ENCODE assay signal across 22 cellular contexts in the genomic region with DNA sequence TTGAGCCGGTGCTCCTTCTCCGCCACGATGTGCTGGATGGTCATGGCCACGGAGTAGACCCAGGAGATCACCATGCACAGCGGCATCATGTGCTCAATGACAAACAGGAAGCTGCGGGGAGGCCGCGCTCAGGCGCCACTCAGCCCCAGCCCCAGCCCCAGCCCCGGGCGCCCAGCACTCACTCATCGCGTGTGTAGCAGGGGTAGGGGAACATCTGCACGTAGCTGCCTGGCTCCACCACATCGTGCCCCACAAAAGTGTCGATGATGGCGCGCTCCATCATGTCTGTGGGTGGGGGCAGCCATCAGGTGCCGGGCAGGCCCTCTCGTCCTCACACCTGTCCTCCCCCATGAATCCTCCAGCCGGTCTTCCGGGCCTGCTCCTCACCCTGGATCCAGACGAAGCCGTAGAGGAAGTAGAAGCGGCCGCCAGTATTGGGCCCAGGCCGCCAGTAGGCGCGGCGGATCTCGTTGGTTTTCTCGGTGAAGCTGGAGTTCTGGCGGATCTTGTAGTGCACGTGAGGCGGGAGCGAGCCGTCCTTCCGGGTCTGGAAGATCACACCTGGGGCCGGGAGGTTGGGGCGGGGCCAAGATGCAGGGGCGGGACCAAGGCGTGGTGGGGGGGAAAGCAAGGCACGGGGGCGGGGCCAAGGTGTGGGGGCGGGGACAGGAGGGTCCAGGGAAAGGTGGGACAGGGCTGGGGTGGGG. TPM values are rescaled to one million over a fixed set of nuclear protein-coding genes. Genes with fewer than 3 reads are reported as not detected.
DNase-seq lines count a peak whose midpoint lies in the region; ATAC-seq, FAIRE-seq and TF ChIP-seq lines count a peak whose summit lies in the region.
"Had no signal": no experiment of that assay in that cellular context is flagged by ENCODE, and none has a peak within 500 bp of the region (broad histone marks: within the 10 kb centered on the region; RNA-seq: fewer than 3 reads in every experiment).

No MANE protein-coding gene starts in this region.

- no peak for ATAC-seq in K562
- no peak for ATAC-seq in activated CD4-positive, alpha-beta T cell treated with anti-CD3 and anti-CD28 coated beads for 36 hours
- ATAC-seq: A549, HCT116, HepG2 had no signal

- no peaks in the 10 kb centered on the region for H3K9me1 ChIP-seq in K562 (ENCODE audit: control insufficient read depth, insufficient read depth, low read length)

- TF ChIP-seq CTCF in mammary epithelial cell (conservative IDR thresholded peaks at IDR 0.05 in 1 of 2, IDR thresholded peaks at IDR 0.05 in 1 of 2; ENCODE audit: extremely low read depth in 1 of 2, insufficient read depth in 1 of 2, low read depth in 1 of 2, low read length in 2 of 2) (no peak), MCF 10A (IDR thresholded peaks at IDR 0.05; ENCODE audit: unreplicated experiment) (no peak), K562 (IDR thresholded peaks at IDR 0.05 in 2 of 3, conservative IDR thresholded peaks at IDR 0.05 in 1 of 3; ENCODE audit: insufficient read depth in 2 of 3, low read depth in 1 of 3, low read length in 3 of 3) (no peak)

- no peak for TF ChIP-seq EP300 in K562 (IDR thresholded peaks at IDR 0.05; ENCODE audit: low read length)

- H2AFZ ChIP-seq in mammary epithelial cell (ENCODE audit: low read depth, low read length): no peak overlapping the region
- H2AFZ ChIP-seq in K562 (ENCODE audit: low read depth, low read length): no peak overlapping the region

- intact Hi-C loops in mammary epithelial cell (cut with micrococcal nuclease) (no loop called here), MCF 10A (cut with micrococcal nuclease) (no loop called here), K562 (cut with micrococcal nuclease) (no loop called here)
- intact Hi-C loops in activated CD4-positive, alpha-beta T cell treated with anti-CD3 and anti-CD28 coated beads for 36 hours (cut with DNase I, micrococcal nuclease): no loop called here

- in situ Hi-C loops in mammary epithelial cell (cut with MboI; ENCODE audit: low sequenced_read_pairs in 2 of 2) (no loop called here), K562 (cut with MboI) (no loop called here)

- H3K4me2 ChIP-seq in mammary epithelial cell (ENCODE audit: insufficient read depth, low read depth, low read length) (no peak overlapping the region), K562 (ENCODE audit: insufficient read depth, low read length) (no peak overlapping the region)
- H3K4me2 ChIP-seq: A549 had no signal

- H3K9me3 ChIP-seq in mammary epithelial cell (replicated peaks; ENCODE audit: insufficient read depth, low read length) (peaks cover 5% of the 10 kb centered on the region), K562 (replicated peaks; ENCODE audit: control insufficient read depth, insufficient read depth, low read depth, low read length) (no peaks in the 10 kb centered on the region)
- H3K9me3 ChIP-seq: A549, Caco-2 had no signal

- H3K4me3 Mint-ChIP-seq in MCF 10A (ENCODE audit: unreplicated experiment): no peak overlapping the region
- no peak overlapping the region for H3K4me3 Mint-ChIP-seq in activated CD4-positive, alpha-beta T cell treated with anti-CD3 and anti-CD28 coated beads for 36 hours
- H3K4me3 Mint-ChIP-seq: CD4-positive, alpha-beta T cell; IgD-negative memory B cell had no signal

- DNase-seq in mammary epithelial cell (no peak), MCF 10A (ENCODE audit: unreplicated experiment) (no peak), K562 (ENCODE audit: extremely low read depth in 1 of 4, low spot score in 3 of 4) (peak in 2 of 4 experiments; percentile 32 to 47), iPS-NIHi11 (ENCODE audit: low spot score) (peak; percentile 48), KG1 (lab: John Stamatoyannopoulos, UW) (no peak), kidney glomerular epithelial cell (lab: John Stamatoyannopoulos, UW) (no peak)
- DNase-seq in activated CD4-positive, alpha-beta T cell treated with anti-CD3 and anti-CD28 coated beads for 36 hours: no peak
- DNase-seq: AML-193; Caco-2; CD4-positive, alpha-beta T cell had no signal

- H3K27me3 Mint-ChIP-seq in MCF 10A (ENCODE audit: insufficient read depth, unreplicated experiment): no peaks in the 10 kb centered on the region
- H3K27me3 Mint-ChIP-seq in activated CD4-positive, alpha-beta T cell treated with anti-CD3 and anti-CD28 coated beads for 36 hours: no peaks in the 10 kb centered on the region
- H3K27me3 Mint-ChIP-seq: CD4-positive, alpha-beta T cell; IgD-negative memory B cell had no signal

- H4K20me1 ChIP-seq in mammary epithelial cell (ENCODE audit: insufficient read depth, low read length) (no peaks in the 10 kb centered on the region), K562 (replicated peaks; ENCODE audit: control insufficient read depth, insufficient read depth, low read length) (0 out of 2 replicates have a peak, but pooled peaks cover 5% of the 10 kb centered on the region)

- H3K4me1 ChIP-seq in mammary epithelial cell (ENCODE audit: insufficient read depth, low read length) (no peaks in the 10 kb centered on the region), K562 (replicated peaks in 1 of 2; ENCODE audit: control insufficient read depth in 2 of 2, insufficient read depth in 2 of 2, low read length in 2 of 2) (peaks cover 4 to 74% of the 10 kb centered on the region in 2 experiments; a peak in 4 of 5 replicates)

- H3K27ac ChIP-seq in mammary epithelial cell (ENCODE audit: insufficient read depth, low read depth, low read length) (no peak overlapping the region), K562 (ENCODE audit: extremely low read depth, low read depth, low read length) (no peak overlapping the region)
- H3K27ac ChIP-seq: 22Rv1, A549, C4-2B had no signal

- dilution Hi-C loops in mammary epithelial cell (cut with HindIII; ENCODE audit: low sequenced_read_pairs): no loop called here

- H3K27me3 ChIP-seq in mammary epithelial cell (ENCODE audit: insufficient read depth, low read length) (no peaks in the 10 kb centered on the region), K562 (ENCODE audit: control insufficient read depth in 2 of 2, insufficient read depth in 2 of 2, low read length in 2 of 2) (no peaks in the 10 kb centered on the region)

- TF ChIP-seq RAD21 in K562 (CRISPR knock-in tag; conservative IDR thresholded peaks at IDR 0.05 in 1 of 2, IDR thresholded peaks at IDR 0.05 in 1 of 2): no peak

- H3K4me1 Mint-ChIP-seq in MCF 10A (ENCODE audit: insufficient read depth, unreplicated experiment): no peaks in the 10 kb centered on the region
- H3K4me1 Mint-ChIP-seq in activated CD4-positive, alpha-beta T cell treated with anti-CD3 and anti-CD28 coated beads for 36 hours: no peaks in the 10 kb centered on the region

- H3K9me3 Mint-ChIP-seq in MCF 10A (ENCODE audit: unreplicated experiment): no peaks in the 10 kb centered on the region
- H3K9me3 Mint-ChIP-seq in activated CD4-positive, alpha-beta T cell treated with anti-CD3 and anti-CD28 coated beads for 36 hours (ENCODE audit: low read depth): no peaks in the 10 kb centered on the region
- H3K9me3 Mint-ChIP-seq: CD4-positive, alpha-beta T cell; IgD-negative memory B cell had no signal

- H3K79me2 ChIP-seq in mammary epithelial cell (ENCODE audit: insufficient read depth, low read length) (no peaks in the 10 kb centered on the region), K562 (ENCODE audit: control insufficient read depth, insufficient read depth, low read length) (no peaks in the 10 kb centered on the region)

- POLR2A ChIA-PET in MCF 10A (lab: Yijun Ruan, JAX) (no interaction called here), K562 (lab: Yijun Ruan, JAX) (no interaction called here)
- POLR2A ChIA-PET in activated CD4-positive, alpha-beta T cell treated with anti-CD3 and anti-CD28 coated beads for 36 hours (lab: Charles Lee): no interaction called here

- BruUV-seq in mammary epithelial cell (replicated peaks; lab: Mats Ljungman, UMichigan) (TSS peak; percentile 22), MCF 10A (replicated peaks; lab: Mats Ljungman, UMichigan) (no TSS peak), K562 (replicated peaks; lab: Mats Ljungman, UMichigan) (no TSS peak)

- 96% methylated on average over 18 of the region's 45 CpGs for WGBS in mammary epithelial cell (ENCODE audit: low coverage, missing lambda C conversion rate)
- 96% methylated on average over 22 of the region's 45 CpGs for WGBS in K562 (ENCODE audit: insufficient coverage, low coverage, missing lambda C conversion rate)

- peaks cover 13% of the 10 kb centered on the region for H3K36me3 Mint-ChIP-seq in MCF 10A (ENCODE audit: insufficient read depth, unreplicated experiment)
- H3K36me3 Mint-ChIP-seq in activated CD4-positive, alpha-beta T cell treated with anti-CD3 and anti-CD28 coated beads for 36 hours (ENCODE audit: low read depth): no peaks in the 10 kb centered on the region

- no peak for FAIRE-seq in K562 (lab: Jason Lieb, UNC)
- FAIRE-seq: A549, D721Med, G401.6, GM12891, GM18507, HepG2 had no signal

- H3K27ac Mint-ChIP-seq in MCF 10A (ENCODE audit: low read depth, unreplicated experiment): no peak overlapping the region
- H3K27ac Mint-ChIP-seq in activated CD4-positive, alpha-beta T cell treated with anti-CD3 and anti-CD28 coated beads for 36 hours: no peak overlapping the region
- H3K27ac Mint-ChIP-seq: CD4-positive, alpha-beta T cell had no signal

- H3K9ac ChIP-seq in mammary epithelial cell (ENCODE audit: insufficient read depth, low read length) (no peak overlapping the region), K562 (ENCODE audit: insufficient read depth in 1 of 2, low read depth in 2 of 2, low read length in 2 of 2) (no peak overlapping the region)

- H3K36me3 ChIP-seq in mammary epithelial cell (ENCODE audit: insufficient read depth, low read length) (no peaks in the 10 kb centered on the region), K562 (ENCODE audit: control insufficient read depth, insufficient read depth, low read length) (no peaks in the 10 kb centered on the region)

- no peak for TF ChIP-seq POLR2A in K562 (conservative IDR thresholded peaks at IDR 0.05)

- CTCF ChIA-PET in mammary epithelial cell (lab: Charles Lee; ENCODE audit: low non-redundant PET) (no interaction called here), MCF 10A (lab: Yijun Ruan, JAX) (interaction anchor here (3.0 kb wide), 1 partner anchor 10 kb away, joined by 14 read pairs; a partner anchor contains a TSS), K562 (lab: Yijun Ruan, JAX; ENCODE audit: low intra/inter-chr PET ratio) (no interaction called here)
- CTCF ChIA-PET in activated CD4-positive, alpha-beta T cell treated with anti-CD3 and anti-CD28 coated beads for 36 hours (lab: Charles Lee): no interaction called here

- H3K4me3 ChIP-seq in mammary epithelial cell (replicated peaks in 1 of 3; ENCODE audit: insufficient read depth in 1 of 3, low read depth in 2 of 3, low read length in 3 of 3): no peak overlapping the region
- H3K4me3 ChIP-seq in K562: no peak overlapping the region
- H3K4me3 ChIP-seq: A549 had no signal

RNA-seq across cellular contexts. Expression of a gene that starts 10.1 kb away (rescaled TPM):
- total RNA-seq in mammary epithelial cell (10 to 100 TPM; 28.8 to 44.3 TPM), MCF 10A (2022) (20.0 and 21.7 TPM in 2 replicates), K562 (2014; rRNA removed) (4.6 and 5.5 TPM in 2 replicates), K562 (2014; rRNA removed; fragmentation: Illumina TruSeq; extraction: Trizol) (0.69 and 0.99 TPM in 2 replicates), K562 (2015; rRNA removed; fragmentation: Illumina TruSeq; extraction: Trizol) (1.6 and 2.9 TPM in 2 replicates), K562 (2021) (12.1 and 14.9 TPM in 2 replicates)
- polyA plus RNA-seq in mammary epithelial cell (24.9 TPM), K562 (2011; rRNA removed) (12.1 and 24.4 TPM in 2 replicates), K562 (2014; fragmentation: Illumina TruSeq; extraction: Trizol) (6.1 and 9.9 TPM in 2 replicates), K562 (2014; fragmentation: Nextera tagmentation; extraction: Ambion mirVana) (not detected), K562 (2014; rRNA removed) (16.2 and 16.3 TPM in 2 replicates)
- 45.9 TPM for polyA minus RNA-seq in mammary epithelial cell
- 47.9 and 167 TPM in 2 replicates for total RNA-seq in K562 (2011; cell fraction: chromatin; rRNA removed; ENCODE audit: low replicate concordance)
- total RNA-seq in K562 (2011; cell fraction: nucleolus; rRNA removed): 116 and 131 TPM in 2 replicates
- total RNA-seq in K562 (2011; cell fraction: nucleoplasm; rRNA removed): 56.3 and 68.3 TPM in 2 replicates
- polyA plus RNA-seq in K562 (2011; cell fraction: cytosol; rRNA removed): 19.7 and 23.3 TPM in 2 replicates
- polyA plus RNA-seq in K562 (2011; cell fraction: nucleus; rRNA removed): 253 and 318 TPM in 2 replicates
- polyA plus RNA-seq in K562 (2012): 13.8 and 24.2 TPM in 2 replicates
- 6.6 and 8.6 TPM in 2 replicates for polyA minus RNA-seq in K562 (2011; rRNA and poly(A)+ RNA removed)
- 13.4 and 28.5 TPM in 2 replicates for polyA minus RNA-seq in K562 (2011; cell fraction: cytosol; rRNA and poly(A)+ RNA removed)
- 43.2 and 52.5 TPM in 2 replicates for polyA minus RNA-seq in K562 (2011; cell fraction: nucleus; rRNA and poly(A)+ RNA removed)
- total RNA-seq in activated CD4-positive, alpha-beta T cell treated with anti-CD3 and anti-CD28 coated beads for 36 hours: 10 to 100 TPM; 20.4 to 23.7 TPM

RNA-seq across cellular contexts. Expression of a gene that starts 13.9 kb away (rescaled TPM):
- not detected for total RNA-seq in mammary epithelial cell
- polyA plus RNA-seq in mammary epithelial cell: not detected
- not detected for polyA minus RNA-seq in mammary epithelial cell
- total RNA-seq in MCF 10A (2022): 0.12 TPM in 1 of 2 replicates, not detected in the other
- not detected in 2 replicates for total RNA-seq in K562 (2011; cell fraction: chromatin; rRNA removed; ENCODE audit: low replicate concordance)
- total RNA-seq in K562 (2011; cell fraction: nucleolus; rRNA removed): not detected in 2 replicates
- not detected in 2 replicates for total RNA-seq in K562 (2011; cell fraction: nucleoplasm; rRNA removed)
- total RNA-seq in K562 (2014; rRNA removed): not detected in 2 replicates
- not detected in 2 replicates for total RNA-seq in K562 (2014; rRNA removed; fragmentation: Illumina TruSeq; extraction: Trizol)
- total RNA-seq in K562 (2015; rRNA removed; fragmentation: Illumina TruSeq; extraction: Trizol): not detected in 2 replicates
- total RNA-seq in K562 (2021): not detected in 2 replicates
- polyA plus RNA-seq in K562 (2011; rRNA removed): not detected in 2 replicates
- not detected in 2 replicates for polyA plus RNA-seq in K562 (2011; cell fraction: cytosol; rRNA removed)
- polyA plus RNA-seq in K562 (2011; cell fraction: nucleus; rRNA removed): not detected in 2 replicates
- polyA plus RNA-seq in K562 (2012): not detected in 2 replicates
- not detected in 2 replicates for polyA plus RNA-seq in K562 (2014; fragmentation: Illumina TruSeq; extraction: Trizol)
- polyA plus RNA-seq in K562 (2014; fragmentation: Nextera tagmentation; extraction: Ambion mirVana): not detected
- polyA plus RNA-seq in K562 (2014; rRNA removed): not detected in 2 replicates
- not detected in 2 replicates for polyA minus RNA-seq in K562 (2011; rRNA and poly(A)+ RNA removed)
- polyA minus RNA-seq in K562 (2011; cell fraction: cytosol; rRNA and poly(A)+ RNA removed): not detected in 2 replicates
- not detected in 2 replicates for polyA minus RNA-seq in K562 (2011; cell fraction: nucleus; rRNA and poly(A)+ RNA removed)
- 1 to 10 TPM; 1.3 to 1.6 TPM for total RNA-seq in activated CD4-positive, alpha-beta T cell treated with anti-CD3 and anti-CD28 coated beads for 36 hours
- total RNA-seq: Caco-2, H4, HepG2 had no signal
- polyA plus RNA-seq: A549, BJ had no signal

RNA-seq across cellular contexts. Expression of a gene that starts 21.6 kb away (rescaled TPM):
- 10 to 100 TPM in 1 of 2 donors, 1 to 10 TPM in 1; 9.5 to 27.0 TPM for total RNA-seq in mammary epithelial cell
- 9.4 TPM for polyA plus RNA-seq in mammary epithelial cell
- polyA minus RNA-seq in mammary epithelial cell: 1.1 TPM
- 1.2 and 4.2 TPM in 2 replicates for total RNA-seq in MCF 10A (2022)
- not detected in 2 replicates for total RNA-seq in K562 (2011; cell fraction: chromatin; rRNA removed; ENCODE audit: low replicate concordance)
- not detected in 2 replicates for total RNA-seq in K562 (2011; cell fraction: nucleolus; rRNA removed)
- not detected in 2 replicates for total RNA-seq in K562 (2011; cell fraction: nucleoplasm; rRNA removed)
- total RNA-seq in K562 (2014; rRNA removed): not detected in 2 replicates
- not detected in 2 replicates for total RNA-seq in K562 (2014; rRNA removed; fragmentation: Illumina TruSeq; extraction: Trizol)
- not detected in 2 replicates for total RNA-seq in K562 (2015; rRNA removed; fragmentation: Illumina TruSeq; extraction: Trizol)
- 0.18 and 0.29 TPM in 2 replicates for total RNA-seq in K562 (2021)
- 0.07 TPM in 1 of 2 replicates, not detected in the other for polyA plus RNA-seq in K562 (2011; rRNA removed)
- 0.22 and 1.1 TPM in 2 replicates for polyA plus RNA-seq in K562 (2011; cell fraction: cytosol; rRNA removed)
- polyA plus RNA-seq in K562 (2011; cell fraction: nucleus; rRNA removed): 0.34 and 0.65 TPM in 2 replicates
- polyA plus RNA-seq in K562 (2012): 0.58 and 0.59 TPM in 2 replicates
- not detected in 2 replicates for polyA plus RNA-seq in K562 (2014; fragmentation: Illumina TruSeq; extraction: Trizol)
- not detected for polyA plus RNA-seq in K562 (2014; fragmentation: Nextera tagmentation; extraction: Ambion mirVana)
- 0.27 TPM in 1 of 2 replicates, not detected in the other for polyA plus RNA-seq in K562 (2014; rRNA removed)
- polyA minus RNA-seq in K562 (2011; rRNA and poly(A)+ RNA removed): not detected in 2 replicates
- not detected in 2 replicates for polyA minus RNA-seq in K562 (2011; cell fraction: cytosol; rRNA and poly(A)+ RNA removed)
- polyA minus RNA-seq in K562 (2011; cell fraction: nucleus; rRNA and poly(A)+ RNA removed): 0.27 and 0.44 TPM in 2 replicates
- not detected for total RNA-seq in activated CD4-positive, alpha-beta T cell treated with anti-CD3 and anti-CD28 coated beads for 36 hours

RNA-seq across cellular contexts. Expression of a gene that starts 25.7 kb away (rescaled TPM):
- total RNA-seq in mammary epithelial cell: 10 to 100 TPM in 1 of 2 donors, 1 to 10 TPM in 1; 6.8 to 35.2 TPM
- polyA plus RNA-seq in mammary epithelial cell: 23.7 TPM
- polyA minus RNA-seq in mammary epithelial cell: 29.1 TPM
- 43.6 and 57.9 TPM in 2 replicates for total RNA-seq in MCF 10A (2022)
- total RNA-seq in K562 (2011; cell fraction: chromatin; rRNA removed; ENCODE audit: low replicate concordance): 38.8 and 156 TPM in 2 replicates
- total RNA-seq in K562 (2011; cell fraction: nucleolus; rRNA removed): 232 and 251 TPM in 2 replicates
- 92.5 and 109 TPM in 2 replicates for total RNA-seq in K562 (2011; cell fraction: nucleoplasm; rRNA removed)
- total RNA-seq in K562 (2014; rRNA removed): 147 and 175 TPM in 2 replicates
- 13.6 and 20.4 TPM in 2 replicates for total RNA-seq in K562 (2014; rRNA removed; fragmentation: Illumina TruSeq; extraction: Trizol)
- total RNA-seq in K562 (2015; rRNA removed; fragmentation: Illumina TruSeq; extraction: Trizol): 59.9 and 63.7 TPM in 2 replicates
- total RNA-seq in K562 (2021): 136 and 140 TPM in 2 replicates
- 38.5 and 41.3 TPM in 2 replicates for polyA plus RNA-seq in K562 (2011; rRNA removed)
- polyA plus RNA-seq in K562 (2011; cell fraction: cytosol; rRNA removed): 53.8 and 128 TPM in 2 replicates
- 400 and 559 TPM in 2 replicates for polyA plus RNA-seq in K562 (2011; cell fraction: nucleus; rRNA removed)
- polyA plus RNA-seq in K562 (2012): 69.4 and 95.1 TPM in 2 replicates
- polyA plus RNA-seq in K562 (2014; fragmentation: Illumina TruSeq; extraction: Trizol): 23.3 and 45.8 TPM in 2 replicates
- 1 to 10 TPM; 1.2 to 6.2 TPM for polyA plus RNA-seq in K562 (2014; fragmentation: Nextera tagmentation; extraction: Ambion mirVana)
- polyA plus RNA-seq in K562 (2014; rRNA removed): 175 and 182 TPM in 2 replicates
- 1.6 and 3.6 TPM in 2 replicates for polyA minus RNA-seq in K562 (2011; rRNA and poly(A)+ RNA removed)
- 13.8 and 14.0 TPM in 2 replicates for polyA minus RNA-seq in K562 (2011; cell fraction: cytosol; rRNA and poly(A)+ RNA removed)
- 57.6 and 59.5 TPM in 2 replicates for polyA minus RNA-seq in K562 (2011; cell fraction: nucleus; rRNA and poly(A)+ RNA removed)
- 10 to 100 TPM; 52.7 to 67.1 TPM for total RNA-seq in activated CD4-positive, alpha-beta T cell treated with anti-CD3 and anti-CD28 coated beads for 36 hours

RNA-seq across cellular contexts. Expression of a gene that starts 28.0 kb away (rescaled TPM):
- total RNA-seq in mammary epithelial cell: 10 to 100 TPM; 15.5 to 86.8 TPM
- 19.3 TPM for polyA plus RNA-seq in mammary epithelial cell
- polyA minus RNA-seq in mammary epithelial cell: 12.7 TPM
- total RNA-seq in MCF 10A (2022): 161 and 171 TPM in 2 replicates
- total RNA-seq in K562 (2011; cell fraction: chromatin; rRNA removed; ENCODE audit: low replicate concordance): 1.1 and 4.2 TPM in 2 replicates
- 3.2 and 6.0 TPM in 2 replicates for total RNA-seq in K562 (2011; cell fraction: nucleolus; rRNA removed)
- 1.5 and 3.6 TPM in 2 replicates for total RNA-seq in K562 (2011; cell fraction: nucleoplasm; rRNA removed)
- 0.09 and 0.90 TPM in 2 replicates for total RNA-seq in K562 (2014; rRNA removed)
- not detected in 2 replicates for total RNA-seq in K562 (2014; rRNA removed; fragmentation: Illumina TruSeq; extraction: Trizol)
- total RNA-seq in K562 (2015; rRNA removed; fragmentation: Illumina TruSeq; extraction: Trizol): 0.22 TPM in 1 of 2 replicates, not detected in the other
- total RNA-seq in K562 (2021): 1.5 and 2.1 TPM in 2 replicates
- polyA plus RNA-seq in K562 (2011; rRNA removed): 1.3 and 3.9 TPM in 2 replicates
- 3.5 and 4.2 TPM in 2 replicates for polyA plus RNA-seq in K562 (2011; cell fraction: cytosol; rRNA removed)
- polyA plus RNA-seq in K562 (2011; cell fraction: nucleus; rRNA removed): 32.5 and 34.7 TPM in 2 replicates
- 0.85 and 3.1 TPM in 2 replicates for polyA plus RNA-seq in K562 (2012)
- polyA plus RNA-seq in K562 (2014; fragmentation: Illumina TruSeq; extraction: Trizol): 0.06 and 0.21 TPM in 2 replicates
- not detected for polyA plus RNA-seq in K562 (2014; fragmentation: Nextera tagmentation; extraction: Ambion mirVana)
- 0.85 and 2.4 TPM in 2 replicates for polyA plus RNA-seq in K562 (2014; rRNA removed)
- polyA minus RNA-seq in K562 (2011; rRNA and poly(A)+ RNA removed): 0.14 and 0.18 TPM in 2 replicates
- polyA minus RNA-seq in K562 (2011; cell fraction: cytosol; rRNA and poly(A)+ RNA removed): 0.95 and 3.5 TPM in 2 replicates
- 2.0 and 3.9 TPM in 2 replicates for polyA minus RNA-seq in K562 (2011; cell fraction: nucleus; rRNA and poly(A)+ RNA removed)
- 10 to 100 TPM; 21.0 to 23.1 TPM for total RNA-seq in activated CD4-positive, alpha-beta T cell treated with anti-CD3 and anti-CD28 coated beads for 36 hours
